In the genomic region with DNA sequence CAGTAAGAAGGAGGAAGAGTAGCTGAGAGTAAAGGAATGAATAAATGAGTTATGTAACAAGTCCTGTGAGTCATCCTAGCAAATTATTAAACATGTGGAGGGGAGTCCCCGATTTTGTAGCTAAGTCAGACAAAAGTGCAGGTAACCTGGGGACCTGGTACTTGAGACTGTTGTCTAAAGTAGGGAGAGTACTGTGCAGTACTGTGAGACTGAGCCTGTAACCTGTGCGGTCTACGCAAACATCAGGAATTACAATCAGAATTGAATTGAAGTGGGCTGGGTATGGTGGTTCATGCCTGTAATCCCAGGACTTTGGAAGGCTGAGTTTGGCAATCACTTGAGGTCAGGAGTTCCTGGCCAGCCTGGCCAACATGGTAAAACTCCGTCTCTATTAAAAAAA, we compare ENCODE assay signal across 1 cellular context.
TF ChIP-seq lines count a peak whose summit lies in the region.

No MANE protein-coding gene starts in this region.

TF ChIP-seq in liver, 16 proteins besides CTCF, POLR2A, EP300 and RAD21 (continued from another document):
- TF ChIP-seq, protein P1, sequence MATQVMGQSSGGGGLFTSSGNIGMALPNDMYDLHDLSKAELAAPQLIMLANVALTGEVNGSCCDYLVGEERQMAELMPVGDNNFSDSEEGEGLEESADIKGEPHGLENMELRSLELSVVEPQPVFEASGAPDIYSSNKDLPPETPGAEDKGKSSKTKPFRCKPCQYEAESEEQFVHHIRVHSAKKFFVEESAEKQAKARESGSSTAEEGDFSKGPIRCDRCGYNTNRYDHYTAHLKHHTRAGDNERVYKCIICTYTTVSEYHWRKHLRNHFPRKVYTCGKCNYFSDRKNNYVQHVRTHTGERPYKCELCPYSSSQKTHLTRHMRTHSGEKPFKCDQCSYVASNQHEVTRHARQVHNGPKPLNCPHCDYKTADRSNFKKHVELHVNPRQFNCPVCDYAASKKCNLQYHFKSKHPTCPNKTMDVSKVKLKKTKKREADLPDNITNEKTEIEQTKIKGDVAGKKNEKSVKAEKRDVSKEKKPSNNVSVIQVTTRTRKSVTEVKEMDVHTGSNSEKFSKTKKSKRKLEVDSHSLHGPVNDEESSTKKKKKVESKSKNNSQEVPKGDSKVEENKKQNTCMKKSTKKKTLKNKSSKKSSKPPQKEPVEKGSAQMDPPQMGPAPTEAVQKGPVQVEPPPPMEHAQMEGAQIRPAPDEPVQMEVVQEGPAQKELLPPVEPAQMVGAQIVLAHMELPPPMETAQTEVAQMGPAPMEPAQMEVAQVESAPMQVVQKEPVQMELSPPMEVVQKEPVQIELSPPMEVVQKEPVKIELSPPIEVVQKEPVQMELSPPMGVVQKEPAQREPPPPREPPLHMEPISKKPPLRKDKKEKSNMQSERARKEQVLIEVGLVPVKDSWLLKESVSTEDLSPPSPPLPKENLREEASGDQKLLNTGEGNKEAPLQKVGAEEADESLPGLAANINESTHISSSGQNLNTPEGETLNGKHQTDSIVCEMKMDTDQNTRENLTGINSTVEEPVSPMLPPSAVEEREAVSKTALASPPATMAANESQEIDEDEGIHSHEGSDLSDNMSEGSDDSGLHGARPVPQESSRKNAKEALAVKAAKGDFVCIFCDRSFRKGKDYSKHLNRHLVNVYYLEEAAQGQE (IDR thresholded peaks at IDR 0.05) = no peak
- TF ChIP-seq HNF4G (IDR thresholded peaks at IDR 0.05) = peak; percentile 46
- peak; percentile 87 to 89 for TF ChIP-seq HNF4A (conservative IDR thresholded peaks at IDR 0.05)
- TF ChIP-seq JUND (IDR thresholded peaks at IDR 0.05) = peak; percentile 94 to 98
- no peak for TF ChIP-seq FOXA2 (IDR thresholded peaks at IDR 0.05)
- TF ChIP-seq, protein P2, sequence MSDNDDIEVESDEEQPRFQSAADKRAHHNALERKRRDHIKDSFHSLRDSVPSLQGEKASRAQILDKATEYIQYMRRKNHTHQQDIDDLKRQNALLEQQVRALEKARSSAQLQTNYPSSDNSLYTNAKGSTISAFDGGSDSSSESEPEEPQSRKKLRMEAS (IDR thresholded peaks at IDR 0.05) = peak; percentile 13
- TF ChIP-seq YY1 (IDR thresholded peaks at IDR 0.05) = peak; percentile 50
- peak; percentile 12 for TF ChIP-seq NR2F2 (IDR thresholded peaks at IDR 0.05)
- TF ChIP-seq GABPA (IDR thresholded peaks at IDR 0.05 in 1 of 2, conservative IDR thresholded peaks at IDR 0.05 in 1 of 2) = no peak
- no peak for TF ChIP-seq TAF1 (conservative IDR thresholded peaks at IDR 0.05)
- peak; percentile 66 to 68 for TF ChIP-seq RXRA (IDR thresholded peaks at IDR 0.05)
- no peak for TF ChIP-seq EGR1 (IDR thresholded peaks at IDR 0.05; ENCODE audit: low read depth in 2 of 2)
- peak; percentile 78 for TF ChIP-seq SP1 (IDR thresholded peaks at IDR 0.05)
